In the genomic region with DNA sequence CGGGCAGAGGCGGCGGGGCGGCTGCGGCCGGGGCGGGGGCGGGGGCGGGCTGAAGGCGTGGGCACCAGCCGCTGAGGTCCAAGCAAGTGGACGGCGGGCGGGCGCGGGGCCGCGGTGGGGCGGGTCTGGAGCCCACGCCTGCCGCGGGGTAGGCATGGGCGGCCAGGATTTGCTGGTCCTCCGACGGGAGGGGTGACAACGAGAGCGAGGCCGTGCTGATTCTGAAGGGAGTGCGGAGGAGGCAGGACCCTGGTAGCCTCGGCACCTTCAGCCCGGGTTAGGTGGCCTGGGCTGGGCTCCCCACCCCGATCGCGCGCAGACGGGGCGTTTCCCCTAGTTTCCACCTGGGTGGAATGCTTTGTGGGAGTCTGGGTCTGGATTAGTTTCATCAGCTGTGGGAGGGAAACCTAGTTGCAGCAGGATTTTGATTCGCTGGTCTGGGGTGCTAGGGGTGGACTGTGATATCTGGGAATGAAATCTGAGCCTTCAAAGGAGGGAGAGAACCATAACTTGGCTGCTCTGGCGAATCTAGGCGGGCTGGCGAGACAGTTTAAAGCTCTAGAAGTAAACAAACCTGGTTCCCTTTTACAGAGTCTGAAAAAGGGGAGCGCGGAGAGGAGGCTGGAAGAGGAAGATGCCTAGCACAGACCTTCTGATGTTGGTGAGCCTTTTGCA, we compare ENCODE assay signal across 8 cellular contexts. TPM values are rescaled to one million over a fixed set of nuclear protein-coding genes. Genes with fewer than 3 reads are reported as not detected.
DNase-seq lines count a peak whose midpoint lies in the region; ATAC-seq and TF ChIP-seq lines count a peak whose summit lies in the region.

No MANE protein-coding gene starts in this region.

- ATAC-seq in HG02798 (IDR thresholded peaks at IDR 0.05; ENCODE audit: poor library complexity, unreplicated experiment): peak; percentile 32

- no peaks in the 10 kb centered on the region for H3K36me3 ChIP-seq in kidney epithelial cell (ENCODE audit: control insufficient read depth, insufficient read depth, low read length)

- no peak for TF ChIP-seq CTCF in kidney epithelial cell (IDR thresholded peaks at IDR 0.05; ENCODE audit: insufficient read depth, low read length, poor library complexity, severe bottlenecking)

- peak overlapping the region; percentile 63 for H3K4me3 ChIP-seq in kidney epithelial cell (ENCODE audit: low read depth, low read length)

- DNase-seq in NCI-H2081 (lab: John Stamatoyannopoulos, UW) (peak; percentile 39 to 61), NCI-H2081 treated with DMSO at 0.1 percent for 48 hours (lab: John Stamatoyannopoulos, UW) (no peak), NCI-H2171 (lab: John Stamatoyannopoulos, UW) (peak; percentile 49), kidney epithelial cell (ENCODE audit: low read depth) (peak; percentile 68)
- DNase-seq in activated CD4-positive, CD25-positive, alpha-beta regulatory T cell treated with anti-CD3 and anti-CD28 coated beads, Interleukin-2, amount 50 U/mL, for 72 hours: peak; percentile 48
- peak; percentile 32 for DNase-seq in stimulated activated CD4-positive, alpha-beta T cell treated with anti-CD3 and anti-CD28 coated beads, Interleukin-12 subunit alpha, Interleukin-12 subunit beta, amount 100 ng/mL, for 4 hours

- peaks cover 3% of the 10 kb centered on the region for H3K27me3 ChIP-seq in kidney epithelial cell (ENCODE audit: control insufficient read depth, insufficient read depth, low read length)

- H3K27ac ChIP-seq in cingulate gyrus (ENCODE audit: low read depth, low read length): peak overlapping the region; percentile 58

RNA-seq across cellular contexts. Expression of a gene that starts 0.6 kb away (rescaled TPM):
- total RNA-seq in kidney epithelial cell: 82.7 and 83.5 TPM in 2 replicates

RNA-seq across cellular contexts. Expression of a gene that starts 31.2 kb away (rescaled TPM):
- not detected in 2 replicates for total RNA-seq in kidney epithelial cell
